In genomic region chr1:66954208-66954607, GRCh38 we compare ENCODE assay signal across 11 cellular contexts. TPM values are rescaled to one million over a fixed set of nuclear protein-coding genes. Genes with fewer than 3 reads are reported as not detected.
DNase-seq lines count a peak whose midpoint lies in the region; ATAC-seq and TF ChIP-seq lines count a peak whose summit lies in the region.
"Had no signal": no experiment of that assay in that cellular context is flagged by ENCODE, and none has a peak within 500 bp of the region (broad histone marks: within the 10 kb centered on the region; RNA-seq: fewer than 3 reads in every experiment).

No MANE protein-coding gene starts in this region.

- peaks cover 15% of the 10 kb centered on the region for H3K79me1 ChIP-seq in mesenchymal stem cell (replicated peaks; ENCODE audit: low read length, poor library complexity, severe bottlenecking)

- no peak overlapping the region for H3K9ac ChIP-seq in mesenchymal stem cell (ENCODE audit: low read length)

- no peak overlapping the region for H3K4me3 ChIP-seq in mesenchymal stem cell (ENCODE audit: insufficient read depth in 1 of 2, low read depth in 1 of 2, low read length in 2 of 2)
- no peak overlapping the region for H3K4me3 ChIP-seq in right cardiac atrium (ENCODE audit: low read length)
- H3K4me3 ChIP-seq: psoas muscle had no signal

- H4K8ac ChIP-seq in mesenchymal stem cell (ENCODE audit: low read length) = no peak overlapping the region

- H3K27ac Mint-ChIP-seq in chondrocyte (ENCODE audit: unreplicated experiment) = peak overlapping the region; percentile 45
- H3K27ac Mint-ChIP-seq: H9 had no signal

- H3K27me3 Mint-ChIP-seq in chondrocyte (ENCODE audit: low read depth) = no peaks in the 10 kb centered on the region

- no peak overlapping the region for H3K14ac ChIP-seq in mesenchymal stem cell (ENCODE audit: low read length in 2 of 2)

- H3K18ac ChIP-seq in mesenchymal stem cell (ENCODE audit: low read depth in 1 of 2, low read length in 2 of 2) = no peak overlapping the region

- no peak for TF ChIP-seq CTCF in chondrocyte (IDR thresholded peaks at IDR 0.05)

- no peak overlapping the region for H2BK120ac ChIP-seq in mesenchymal stem cell (ENCODE audit: low read depth, low read length)

- H2AFZ ChIP-seq in mesenchymal stem cell (ENCODE audit: low read depth, low read length) = no peak overlapping the region

- H3K4me1 ChIP-seq in mesenchymal stem cell (ENCODE audit: control insufficient read depth, insufficient read depth, low read depth, low read length) (peaks cover 2% of the 10 kb centered on the region), right cardiac atrium (ENCODE audit: control insufficient read depth, insufficient read depth, low read length) (no peaks in the 10 kb centered on the region)
- H3K4me1 ChIP-seq: psoas muscle had no signal

- no peaks in the 10 kb centered on the region for H3K9me3 Mint-ChIP-seq in chondrocyte (ENCODE audit: low read depth)
- H3K9me3 Mint-ChIP-seq: H9 had no signal

- H3K4me2 ChIP-seq in mesenchymal stem cell (ENCODE audit: low read length, poor library complexity, severe bottlenecking) = no peak overlapping the region

- no peak overlapping the region for H2BK5ac ChIP-seq in mesenchymal stem cell (ENCODE audit: low read depth, low read length, poor library complexity, severe bottlenecking)

- H3K4me3 Mint-ChIP-seq in chondrocyte (ENCODE audit: unreplicated experiment) = no peak overlapping the region
- H3K4me3 Mint-ChIP-seq: H9 had no signal

- DNase-seq in chondrocyte (ENCODE audit: low spot score) (no peak), mesenchymal stem cell (no peak), right cardiac atrium (no peak)
- no peak for DNase-seq in stimulated activated naive CD8-positive, alpha-beta T cell treated with anti-CD3 and anti-CD28 coated beads, Interleukin-15, Interleukin-2, amounts not matched to agents 100 U/mL and 50 U/mL, for 24 hours
- DNase-seq: aorta, H9, NCI-H1048, psoas muscle had no signal

- peak; percentile 93 for ATAC-seq in GM18861 (IDR thresholded peaks at IDR 0.05; ENCODE audit: unreplicated experiment)
- peak; percentile 78 for ATAC-seq in GM21447 (IDR thresholded peaks at IDR 0.05; ENCODE audit: unreplicated experiment)
- peak; percentile 72 for ATAC-seq in HG03095 (IDR thresholded peaks at IDR 0.05; ENCODE audit: unreplicated experiment)
- ATAC-seq in right cardiac atrium = no peak
- ATAC-seq in stimulated activated naive CD8-positive, alpha-beta T cell treated with anti-CD3 and anti-CD28 coated beads, Interleukin-15, Interleukin-2, amounts not matched to agents 100 U/mL and 50 U/mL, for 24 hours = no peak
- ATAC-seq: psoas muscle had no signal

- H3K23ac ChIP-seq in mesenchymal stem cell (ENCODE audit: low read length in 2 of 2) = no peak overlapping the region

- H3K36me3 ChIP-seq in mesenchymal stem cell (ENCODE audit: control insufficient read depth in 1 of 2, insufficient read depth in 2 of 2, low read depth in 1 of 2, low read length in 2 of 2) = peaks cover 4 to 96% of the 10 kb centered on the region in 2 experiments

- no peak overlapping the region for H2BK15ac ChIP-seq in mesenchymal stem cell (ENCODE audit: low read depth, poor library complexity, severe bottlenecking)

- no peak overlapping the region for H2AK5ac ChIP-seq in mesenchymal stem cell (ENCODE audit: low read length, severe bottlenecking)

- H3K36me3 Mint-ChIP-seq in chondrocyte (ENCODE audit: low read depth) = peaks cover 20% of the 10 kb centered on the region

- H3K27ac ChIP-seq in mesenchymal stem cell (ENCODE audit: low read length, poor library complexity, severe bottlenecking) (no peak overlapping the region), right cardiac atrium (ENCODE audit: low read length) (no peak overlapping the region)
- H3K27ac ChIP-seq: psoas muscle had no signal

- no peaks in the 10 kb centered on the region for H3K27me3 ChIP-seq in mesenchymal stem cell (ENCODE audit: control insufficient read depth in 1 of 2, insufficient read depth in 1 of 2, low read length in 2 of 2)
- H3K27me3 ChIP-seq in right cardiac atrium (ENCODE audit: control insufficient read depth, insufficient read depth) = no peaks in the 10 kb centered on the region

- no peaks in the 10 kb centered on the region for H3K9me3 ChIP-seq in mesenchymal stem cell (ENCODE audit: control insufficient read depth, low read length)
- H3K9me3 ChIP-seq in right cardiac atrium (ENCODE audit: control insufficient read depth, low read length) = no peaks in the 10 kb centered on the region
- H3K9me3 ChIP-seq: psoas muscle had no signal

- H4K91ac ChIP-seq in mesenchymal stem cell (ENCODE audit: low read length) = no peak overlapping the region

- intact Hi-C loops in right cardiac atrium (cut with DNase I) = no loop called here

- no peak overlapping the region for H2BK12ac ChIP-seq in mesenchymal stem cell (ENCODE audit: low read length in 2 of 2)

- H3K4me1 Mint-ChIP-seq in chondrocyte (ENCODE audit: low read depth) = peaks cover 45% of the 10 kb centered on the region
- H3K4me1 Mint-ChIP-seq: H9 had no signal

- H3K4ac ChIP-seq in mesenchymal stem cell (ENCODE audit: low read depth in 1 of 2, low read length in 2 of 2) = no peak overlapping the region

- 100% methylated on average over 1 of the region's 4 CpGs for WGBS in mesenchymal stem cell
- WGBS in right cardiac atrium = 88% methylated on average over 4 of the region's 4 CpGs

RNA-seq across cellular contexts. Expression of gene MIER1, which starts 29.4 kb away (rescaled TPM):
- total RNA-seq in chondrocyte (39.3 to 41.1 TPM (median 40.1 TPM) in 3 replicates), right cardiac atrium (10 to 100 TPM; 19.2 to 26.9 (median 22.8) TPM)
- polyA plus RNA-seq in mesenchymal stem cell (2013, experiment 1 of 2) = 22.2 TPM
- polyA plus RNA-seq in mesenchymal stem cell (2013, experiment 2 of 2) = 23.3 TPM
- polyA plus RNA-seq in right cardiac atrium = 8.9 TPM

RNA-seq across cellular contexts. Expression of gene DNAI4, which starts 29.6 kb away (rescaled TPM):
- total RNA-seq in chondrocyte (5.8 to 13.0 TPM (median 9.6 TPM) in 3 replicates), right cardiac atrium (10 to 100 TPM; 18.6 to 27.0 (median 23.9) TPM)
- polyA plus RNA-seq in mesenchymal stem cell (2013, experiment 1 of 2) = 1.4 TPM
- 2.0 TPM for polyA plus RNA-seq in mesenchymal stem cell (2013, experiment 2 of 2)
- 1.8 TPM for polyA plus RNA-seq in right cardiac atrium

Comparison
In these comparisons a context has a peak if more than half of its experiments do, and no peak if none do; other contexts are left out.
1. ATAC-seq: peak in GM18861 (single experiment), GM21447 (single experiment) and HG03095 (single experiment); none in right cardiac atrium (0 of 2) and stimulated activated naive CD8-positive, alpha-beta T cell treated with anti-CD3 and anti-CD28 coated beads, Interleukin-15, Interleukin-2, amounts not matched to agents 100 U/mL and 50 U/mL, for 24 hours (single experiment).